In the genomic region with DNA sequence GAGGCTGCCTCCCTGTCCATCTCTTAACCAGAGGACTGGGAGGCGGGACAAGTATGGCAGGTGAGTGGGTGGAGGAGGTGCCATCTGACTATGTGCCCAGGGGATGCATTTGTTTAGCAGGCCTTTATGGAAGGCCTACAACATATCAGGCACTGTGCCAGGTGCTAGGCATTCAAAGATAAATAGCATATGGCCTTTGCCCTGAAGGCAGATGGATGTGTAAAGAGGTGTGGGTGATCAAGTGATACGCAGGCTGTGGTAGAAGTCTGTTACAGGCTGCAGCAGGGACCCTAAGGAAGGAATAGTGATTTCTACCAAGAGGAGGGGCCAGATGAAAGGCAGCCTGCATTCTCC, we compare ENCODE assay signal across 19 cellular contexts.
DNase-seq lines count a peak whose midpoint lies in the region; ATAC-seq and TF ChIP-seq lines count a peak whose summit lies in the region.
"Had no signal": no experiment of that assay in that cellular context is flagged by ENCODE, and none has a peak within 500 bp of the region (broad histone marks: within the 10 kb centered on the region; RNA-seq: fewer than 3 reads in every experiment).

No MANE protein-coding gene starts in this region.

- H3K4me3 ChIP-seq in mucosa of descending colon, result no peak overlapping the region
- H3K4me3 ChIP-seq: GM23248, SJCRH30, testis had no signal

- TF ChIP-seq CTCF in mucosa of descending colon (IDR thresholded peaks at IDR 0.05), result no peak

- peak in 2 of 3 experiments; percentile 59 to 87 for DNase-seq in NCI-H1417 (lab: John Stamatoyannopoulos, UW)
- DNase-seq in NCI-H1417 treated with DMSO at 0.1 percent for 48 hours (lab: John Stamatoyannopoulos, UW), result no peak
- DNase-seq in NCI-H1092 treated with DMSO at 0.1 percent for 48 hours (lab: John Stamatoyannopoulos, UW), result peak; percentile 79
- peak; percentile 87 for DNase-seq in NCI-H345 treated with DMSO at 0.1 percent for 48 hours (lab: John Stamatoyannopoulos, UW; ENCODE audit: unreplicated experiment)
- DNase-seq in mucosa of descending colon, result peak in 2 of 3 donors; percentile 43 to 79
- DNase-seq in HuH-7.5 (ENCODE audit: low spot score), result no peak
- DNase-seq: activated CD4-positive, CD25-positive, alpha-beta regulatory T cell treated with anti-CD3 and anti-CD28 coated beads, Interleukin-2, amount 50 U/mL, for 72 hours; activated naive CD8-positive, alpha-beta T cell treated with anti-CD3 and anti-CD28 coated beads, Interleukin-2, amount 50 U/mL, for 24 hours; cortex of kidney; DMS79 treated with DMSO at 0.1 percent for 48 hours; GM23248; left cardiac atrium; midbrain; NCI-H1930; SJCRH30; stimulated activated CD4-positive, alpha-beta T cell treated with anti-CD3 and anti-CD28 coated beads, Interleukin-12 subunit alpha, Interleukin-12 subunit beta, amount 100 ng/mL, for 4 hours; testis had no signal

- intact Hi-C loops in mucosa of descending colon (cut with DNase I, micrococcal nuclease), result no loop called here

- H3K36me3 ChIP-seq in mucosa of descending colon (ENCODE audit: low read depth), result no peaks in the 10 kb centered on the region

- ATAC-seq in mucosa of descending colon (peak; percentile 92), HG02588 (IDR thresholded peaks at IDR 0.05; ENCODE audit: unreplicated experiment) (no peak), GM19023 (IDR thresholded peaks at IDR 0.05; ENCODE audit: unreplicated experiment) (no peak)
- ATAC-seq: activated naive CD8-positive, alpha-beta T cell treated with anti-CD3 and anti-CD28 coated beads, Interleukin-2, amount 50 U/mL, for 24 hours had no signal

- no peaks in the 10 kb centered on the region for H3K9me3 ChIP-seq in mucosa of descending colon
- H3K9me3 ChIP-seq: SJCRH30, testis had no signal

- H3K4me1 ChIP-seq in mucosa of descending colon (ENCODE audit: low read depth), result peaks cover 7% of the 10 kb centered on the region

Comparison
In these comparisons a context has a peak if more than half of its experiments do, and no peak if none do; other contexts are left out.
1. DNase-seq: peak in NCI-H1417 (2 of 3), NCI-H1092 treated with DMSO at 0.1 percent for 48 hours (single experiment), NCI-H345 treated with DMSO at 0.1 percent for 48 hours (single experiment) and mucosa of descending colon (2 of 3); none in NCI-H1417 treated with DMSO at 0.1 percent for 48 hours (single experiment) and HuH-7.5 (single experiment).